ENCODE assay signal across 11 cellular contexts in the genomic region with DNA sequence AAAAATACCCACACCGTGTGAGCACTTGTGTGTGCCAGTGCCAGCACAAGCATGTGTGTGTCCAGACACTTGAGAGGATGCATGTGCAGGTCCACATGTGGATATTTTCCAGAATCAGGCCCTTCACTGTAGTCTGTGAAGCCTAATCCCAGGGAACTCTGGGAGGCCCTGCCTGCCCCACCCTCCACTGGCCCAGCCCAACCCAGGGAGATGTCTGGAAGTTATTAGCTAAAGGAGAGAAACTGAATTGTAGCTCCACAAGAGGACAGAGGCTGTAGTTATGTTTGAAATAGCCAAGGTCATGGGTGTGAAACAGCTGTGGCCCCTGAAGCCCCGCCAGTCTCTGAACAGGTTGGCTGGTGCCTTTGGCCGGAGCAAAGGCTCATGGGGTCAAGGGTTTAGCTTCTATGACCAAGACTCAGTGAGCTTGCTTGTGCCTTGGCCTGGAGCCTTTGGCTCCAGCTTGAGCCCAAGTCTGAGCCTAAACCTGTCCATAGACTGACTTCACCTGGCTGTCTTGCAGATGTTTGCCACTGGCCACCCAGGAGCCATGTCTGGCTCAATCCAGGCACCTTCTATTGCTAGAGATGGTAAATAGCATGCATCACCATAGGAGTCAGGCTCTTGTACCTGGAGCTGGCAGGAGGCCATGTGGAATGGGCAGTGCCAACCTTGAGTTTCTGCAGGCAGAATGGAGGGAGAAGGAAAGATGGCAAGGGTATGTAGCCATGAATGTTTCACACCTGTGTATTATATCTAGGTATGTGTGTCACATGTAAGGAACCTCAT.
DNase-seq lines count a peak whose midpoint lies in the region; ATAC-seq, FAIRE-seq and TF ChIP-seq lines count a peak whose summit lies in the region.
"Had no signal": no experiment of that assay in that cellular context is flagged by ENCODE, and none has a peak within 500 bp of the region (broad histone marks: within the 10 kb centered on the region; RNA-seq: fewer than 3 reads in every experiment).

No MANE protein-coding gene starts in this region.

- peaks cover 30% of the 10 kb centered on the region for H3K4me1 ChIP-seq in body of pancreas
- H3K4me1 ChIP-seq in trophoblast cell (ENCODE audit: control insufficient read depth in 1 of 2, insufficient read depth in 2 of 2, low read length in 2 of 2): no peaks in the 10 kb centered on the region
- H3K4me1 ChIP-seq: HAP-1 had no signal

- H2BK12ac ChIP-seq in trophoblast cell (ENCODE audit: low read length): no peak overlapping the region

- H3K9me3 ChIP-seq in body of pancreas (no peaks in the 10 kb centered on the region), trophoblast cell (ENCODE audit: insufficient read depth, low read depth, low read length) (no peaks in the 10 kb centered on the region)
- H3K9me3 ChIP-seq: HAP-1 had no signal

- H4K8ac ChIP-seq in trophoblast cell (ENCODE audit: low read depth, low read length): no peak overlapping the region

- DNase-seq in COR-L47 (lab: John Stamatoyannopoulos, UW): peak; percentile 6
- DNase-seq in NCI-H2029 (lab: John Stamatoyannopoulos, UW): peak; percentile 95
- peak; percentile 34 to 72 (median 60) for DNase-seq in body of pancreas
- no peak for DNase-seq in trophoblast cell
- DNase-seq in ureter (ENCODE audit: low spot score): no peak
- DNase-seq in activated CD4-positive, CD25-positive, alpha-beta regulatory T cell (lab: John Stamatoyannopoulos, UW): no peak
- no peak for DNase-seq in frontal cortex (ENCODE audit: low spot score in 2 of 2)
- DNase-seq: CD8-positive, alpha-beta T cell; NCI-H526 treated with DMSO at 0.1 percent for 48 hours had no signal

- H2BK120ac ChIP-seq in trophoblast cell (ENCODE audit: insufficient read depth, low read length, poor library complexity): no peak overlapping the region

- H3K27ac ChIP-seq in body of pancreas (peak overlapping the region; percentile 48 to 65 (median 53)), trophoblast cell (ENCODE audit: low read depth, low read length) (no peak overlapping the region)

- no peak overlapping the region for H3K4ac ChIP-seq in trophoblast cell (ENCODE audit: low read depth, low read length)

- H3K4me2 ChIP-seq in trophoblast cell (ENCODE audit: low read length): no peak overlapping the region

- no peak overlapping the region for H2BK5ac ChIP-seq in trophoblast cell (ENCODE audit: low read depth, low read length, poor library complexity)

- no peaks in the 10 kb centered on the region for H3K79me2 ChIP-seq in trophoblast cell (ENCODE audit: control insufficient read depth, insufficient read depth, low read length, poor library complexity)

- 34 to 37% methylated on average over 3 of the region's 3 CpGs for WGBS in body of pancreas, 2 donors
- WGBS in trophoblast cell (ENCODE audit: extremely low coverage, insufficient coverage, insufficient read length): no CpG with 5 or more reads among the region's 3 CpGs

- peak overlapping the region; percentile 61 for H3K9ac ChIP-seq in trophoblast cell (ENCODE audit: low read length)

- H4K91ac ChIP-seq in trophoblast cell (ENCODE audit: low read depth, low read length): no peak overlapping the region

- ATAC-seq in body of pancreas (peak; percentile 31), GM21717 (IDR thresholded peaks at IDR 0.05; ENCODE audit: unreplicated experiment) (no peak)
- ATAC-seq: CD8-positive, alpha-beta T cell had no signal

- H3K4me3 ChIP-seq in body of pancreas (no peak overlapping the region), trophoblast cell (ENCODE audit: low read depth, low read length) (no peak overlapping the region)
- H3K4me3 ChIP-seq: HAP-1 had no signal

- no peak overlapping the region for H3K14ac ChIP-seq in trophoblast cell (ENCODE audit: low read length)

- no peak overlapping the region for H3K18ac ChIP-seq in trophoblast cell (ENCODE audit: low read length)

- no peak overlapping the region for H2AK5ac ChIP-seq in trophoblast cell (ENCODE audit: low read length)

- no peak overlapping the region for H4K12ac ChIP-seq in trophoblast cell (ENCODE audit: low read depth, low read length)

- H3K27me3 ChIP-seq in body of pancreas (no peaks in the 10 kb centered on the region), trophoblast cell (ENCODE audit: insufficient read depth, low read length) (no peaks in the 10 kb centered on the region)

- H3K79me1 ChIP-seq in trophoblast cell (ENCODE audit: low read length): no peaks in the 10 kb centered on the region

- no peak for TF ChIP-seq CTCF in body of pancreas (IDR thresholded peaks at IDR 0.05)

- intact Hi-C loops in body of pancreas (cut with DNase I): no loop called here

- H3K36me3 ChIP-seq in body of pancreas (replicated peaks in 1 of 2; ENCODE audit: insufficient read depth in 1 of 2, low read depth in 2 of 2) (no peaks in the 10 kb centered on the region), trophoblast cell (ENCODE audit: control insufficient read depth in 1 of 2, insufficient read depth in 2 of 2, low read length in 2 of 2) (no peaks in the 10 kb centered on the region)
- H3K36me3 ChIP-seq: HAP-1 had no signal

- FAIRE-seq in frontal cortex (lab: Jason Lieb, UNC): no peak

- H2AFZ ChIP-seq in trophoblast cell (ENCODE audit: insufficient read depth, low read length, poor library complexity): no peak overlapping the region

- H3K23ac ChIP-seq in trophoblast cell (ENCODE audit: low read length): no peak overlapping the region

- TF ChIP-seq POLR2A in body of pancreas (IDR thresholded peaks at IDR 0.05): no peak

Comparison
In these comparisons a context has a peak if more than half of its experiments do, and no peak if none do; other contexts are left out.
1. DNase-seq: peak in COR-L47 (single experiment), NCI-H2029 (single experiment) and body of pancreas (4 of 4); none in trophoblast cell (0 of 2), ureter (single experiment), activated CD4-positive, CD25-positive, alpha-beta regulatory T cell (0 of 4) and frontal cortex (0 of 2).